In the genomic region with DNA sequence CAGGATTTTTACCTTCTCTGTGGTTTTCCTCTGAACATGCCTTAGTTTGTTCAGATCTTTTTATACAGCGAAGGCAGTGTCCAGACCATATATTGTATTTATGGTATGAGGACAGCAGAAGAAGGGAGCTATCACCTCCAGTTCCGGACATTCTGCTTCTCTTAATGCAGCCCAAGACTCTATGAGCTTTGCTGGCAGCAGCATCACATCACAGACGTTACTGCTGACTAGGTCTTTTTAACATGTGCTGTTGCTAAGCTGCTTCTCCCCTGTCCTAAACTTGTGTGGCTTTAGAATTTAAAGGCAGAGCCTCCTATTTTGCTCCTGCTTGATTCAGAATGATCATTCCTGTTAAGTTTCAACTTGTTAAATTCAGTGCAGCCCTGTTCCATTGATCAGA, we compare ENCODE assay signal across 12 cellular contexts. TPM values are rescaled to one million over a fixed set of nuclear protein-coding genes. Genes with fewer than 3 reads are reported as not detected.
DNase-seq lines count a peak whose midpoint lies in the region; ATAC-seq and TF ChIP-seq lines count a peak whose summit lies in the region.
"Had no signal": no experiment of that assay in that cellular context is flagged by ENCODE, and none has a peak within 500 bp of the region (broad histone marks: within the 10 kb centered on the region; RNA-seq: fewer than 3 reads in every experiment).

No MANE protein-coding gene starts in this region.

- peak overlapping the region in 2 of 3 experiments; percentile 7 to 21 for H3K27ac Mint-ChIP-seq in nephron

- intact Hi-C loops in dorsolateral prefrontal cortex (cut with DNase I): no loop called here

- H3K27me3 Mint-ChIP-seq in nephron (ENCODE audit: low read depth): peaks cover 23% of the 10 kb centered on the region

- peak; percentile 32 for DNase-seq in OCI-M1 (lab: John Stamatoyannopoulos, UW)
- no peak for DNase-seq in dorsolateral prefrontal cortex
- DNase-seq in stimulated activated naive CD4-positive, alpha-beta T cell (lab: John Stamatoyannopoulos, UW): no peak
- DNase-seq in HCEC 1CT: no peak
- DNase-seq: activated CD8-positive, alpha-beta memory T cell treated with anti-CD3 and anti-CD28 coated beads, Interleukin-2, amount 50 U/mL, for 48 hours; H7; NCI-H1694 treated with DMSO at 0.1 percent for 48 hours; NCI-H774 had no signal

- H3K4me3 ChIP-seq in BLaER1 (no peak overlapping the region), dorsolateral prefrontal cortex (peak overlapping the region in 3 of 59 donors; percentile 2 to 12 (median 11))

- no peaks in the 10 kb centered on the region for H3K36me3 ChIP-seq in BLaER1

- H3K4me1 Mint-ChIP-seq in nephron: peaks cover 32% of the 10 kb centered on the region

- peak overlapping the region; percentile 69 for H3K4me2 ChIP-seq in BLaER1

- H3K27me3 ChIP-seq in BLaER1: no peaks in the 10 kb centered on the region
- no peaks in the 10 kb centered on the region for H3K27me3 ChIP-seq in dorsolateral prefrontal cortex

- H3K9ac ChIP-seq in BLaER1: no peak overlapping the region; the same call in 1 of the 2 replicates

- no peak overlapping the region for H3K4me3 Mint-ChIP-seq in nephron

- no peaks in the 10 kb centered on the region for H4K20me1 ChIP-seq in BLaER1

- no peak for ATAC-seq in GM21367 (IDR thresholded peaks at IDR 0.05; ENCODE audit: unreplicated experiment)
- no peak for ATAC-seq in HG03196 (IDR thresholded peaks at IDR 0.05; ENCODE audit: unreplicated experiment)

- no peaks in the 10 kb centered on the region for H3K9me3 ChIP-seq in BLaER1

- H3K36me3 Mint-ChIP-seq in nephron (ENCODE audit: low read depth): no peaks in the 10 kb centered on the region

- H3K27ac ChIP-seq in BLaER1: no peak overlapping the region
- H3K27ac ChIP-seq in dorsolateral prefrontal cortex: peak overlapping the region in 34 of 59 donors; percentile 0 to 91 (median 53)

- H3K9me3 Mint-ChIP-seq in nephron: no peaks in the 10 kb centered on the region

- peaks cover 53% of the 10 kb centered on the region for H3K4me1 ChIP-seq in BLaER1

- no peak for TF ChIP-seq CTCF in dorsolateral prefrontal cortex (IDR thresholded peaks at IDR 0.05 in 54 of 56, conservative IDR thresholded peaks at IDR 0.05 in 2 of 56; ENCODE audit: low read depth in 1 of 56, partially characterized antibody in 56 of 56)
- no peak for TF ChIP-seq CTCF in nephron (IDR thresholded peaks at IDR 0.05; ENCODE audit: unreplicated experiment in 3 of 3)

RNA-seq across cellular contexts. Expression of a gene that starts 13.4 kb away (rescaled TPM):
- 100 to 1,000 TPM; 104 to 402 (median 289) TPM for total RNA-seq in dorsolateral prefrontal cortex
